ENCODE assay signal across 13 cellular contexts in genomic region chr3:128547368-128547987, GRCh38. TPM values are rescaled to one million over a fixed set of nuclear protein-coding genes. Genes with fewer than 3 reads are reported as not detected.
DNase-seq lines count a peak whose midpoint lies in the region; ATAC-seq and TF ChIP-seq lines count a peak whose summit lies in the region.
"Had no signal": no experiment of that assay in that cellular context is flagged by ENCODE, and none has a peak within 500 bp of the region (broad histone marks: within the 10 kb centered on the region; RNA-seq: fewer than 3 reads in every experiment).

No MANE protein-coding gene starts in this region.

- in situ Hi-C loops in Panc1 (cut with HindIII; ENCODE audit: low pct_unique_long_range_greater_than_20kb, low sequenced_read_pairs): no loop called here

- H3K27ac ChIP-seq in Panc1 (ENCODE audit: low read length): no peak overlapping the region
- H3K27ac ChIP-seq: thoracic aorta had no signal

- no peaks in the 10 kb centered on the region for H3K36me3 ChIP-seq in Panc1 (ENCODE audit: control insufficient read depth, insufficient read depth, low read length)
- H3K36me3 ChIP-seq: thoracic aorta had no signal

- no peaks in the 10 kb centered on the region for H3K4me1 ChIP-seq in Panc1 (ENCODE audit: control insufficient read depth, insufficient read depth, low read length)

- DNase-seq in HCEC 1CT (peak; percentile 56), Panc1 (ENCODE audit: low read depth, low spot score) (no peak), erythroblast (lab: John Stamatoyannopoulos, UW) (peak; percentile 81 to 90), posterior vena cava (ENCODE audit: low spot score) (peak; percentile 75), NCI-H1417 treated with DMSO at 0.1 percent for 48 hours (lab: John Stamatoyannopoulos, UW) (no peak), HEK293T (ENCODE audit: extremely low spot score) (no peak)
- DNase-seq: activated CD4-positive, alpha-beta T cell treated with anti-CD3 and anti-CD28 coated beads for 1 hour; activated naive CD4-positive, alpha-beta T cell treated with Interleukin-2 at 50 U/mL for 16 hours; DMS79; effector CD4-positive, alpha-beta T cell; NCI-H1105 had no signal

- H3K27me3 ChIP-seq in Panc1 (ENCODE audit: control insufficient read depth, insufficient read depth, low read length): no peaks in the 10 kb centered on the region

- no peak overlapping the region for H3K4me3 ChIP-seq in Panc1 (ENCODE audit: low read depth in 2 of 2, low read length in 2 of 2)
- H3K4me3 ChIP-seq: thoracic aorta had no signal

- ATAC-seq in Panc1: peak; percentile 54
- no peak for ATAC-seq in GM18502 (IDR thresholded peaks at IDR 0.05; ENCODE audit: poor library complexity, unreplicated experiment)

- CTCF ChIA-PET in Panc1 (lab: Charles Lee) (no interaction called here), HEK293T (lab: Yijun Ruan, JAX) (interaction anchor here (0.6 to 1.0 kb wide), 2 partner anchors 10 to 868 kb away, joined by 3 read pairs; no protein-coding TSS in a partner anchor)

- BruUV-seq in Panc1 (replicated peaks; lab: Mats Ljungman, UMichigan): no TSS peak

- TF ChIP-seq POLR2A in erythroblast (IDR thresholded peaks at IDR 0.05; ENCODE audit: low read length): no peak

- POLR2A ChIA-PET in Panc1 (lab: Charles Lee): no interaction called here
- POLR2A ChIA-PET in HEK293T (lab: Yijun Ruan, JAX): no interaction called here

- H3K9me3 ChIP-seq in Panc1 (ENCODE audit: control insufficient read depth, insufficient read depth, low read depth, low read length): peaks cover 15% of the 10 kb centered on the region; the same call in 1 of the 2 replicates

- no peak for TF ChIP-seq CTCF in Panc1 (IDR thresholded peaks at IDR 0.05)

- intact Hi-C loops in Panc1 (cut with micrococcal nuclease; ENCODE audit: unreplicated experiment): no loop called here
- intact Hi-C loops in posterior vena cava (cut with DNase I): no loop called here

TF ChIP-seq in HEK293T, 16 proteins besides CTCF, POLR2A, EP300 and RAD21:
- TF ChIP-seq PKNOX1 (IDR thresholded peaks at IDR 0.05) (no peak), FOXM1 (IDR thresholded peaks at IDR 0.05; ENCODE audit: borderline replicate concordance) (no peak), ARNT (IDR thresholded peaks at IDR 0.05) (no peak), FOXA1 (IDR thresholded peaks at IDR 0.05) (no peak)

RNA-seq across cellular contexts. Expression of gene GATA2, which starts 54.5 kb away (rescaled TPM):
- total RNA-seq in Panc1 (2021; ENCODE audit: unreplicated experiment) (74.6 TPM), posterior vena cava (10 to 100 TPM; 11.6 to 11.9 TPM)
- 68.5 TPM for polyA plus RNA-seq in Panc1 (2012; ENCODE audit: insufficient read length)

Comparison
In these comparisons a context has a peak if more than half of its experiments do, and no peak if none do; other contexts are left out.
1. DNase-seq: peak in HCEC 1CT (single experiment), erythroblast (2 of 2) and posterior vena cava (single experiment); none in Panc1 (single experiment), NCI-H1417 treated with DMSO at 0.1 percent for 48 hours (single experiment) and HEK293T (single experiment).